1 cellular context compared by ENCODE assay signal in the genomic region with DNA sequence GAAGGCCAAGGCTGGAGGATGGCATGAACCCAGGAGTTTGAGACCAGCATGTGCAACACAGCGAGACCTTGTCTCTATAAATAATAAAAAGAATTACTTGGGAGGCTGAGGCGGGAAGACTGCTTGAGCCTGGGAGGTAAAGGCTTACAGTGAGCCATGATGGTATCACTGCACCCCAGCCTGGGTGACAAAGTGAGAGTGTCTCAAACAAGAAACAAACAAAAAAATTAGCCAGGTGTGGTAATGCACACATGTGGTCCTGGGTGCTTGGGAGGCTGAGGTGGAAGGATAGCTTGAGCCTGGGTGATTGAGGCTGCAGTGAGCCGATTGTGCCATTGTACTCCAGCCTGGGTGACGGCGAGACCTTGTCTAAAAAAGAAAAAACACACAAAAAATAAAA.
TF ChIP-seq lines count a peak whose summit lies in the region.

No MANE protein-coding gene starts in this region.

TF ChIP-seq in HEK293, 187 proteins besides CTCF, POLR2A, EP300 and RAD21 (continued from another document):
- TF ChIP-seq, protein P1, sequence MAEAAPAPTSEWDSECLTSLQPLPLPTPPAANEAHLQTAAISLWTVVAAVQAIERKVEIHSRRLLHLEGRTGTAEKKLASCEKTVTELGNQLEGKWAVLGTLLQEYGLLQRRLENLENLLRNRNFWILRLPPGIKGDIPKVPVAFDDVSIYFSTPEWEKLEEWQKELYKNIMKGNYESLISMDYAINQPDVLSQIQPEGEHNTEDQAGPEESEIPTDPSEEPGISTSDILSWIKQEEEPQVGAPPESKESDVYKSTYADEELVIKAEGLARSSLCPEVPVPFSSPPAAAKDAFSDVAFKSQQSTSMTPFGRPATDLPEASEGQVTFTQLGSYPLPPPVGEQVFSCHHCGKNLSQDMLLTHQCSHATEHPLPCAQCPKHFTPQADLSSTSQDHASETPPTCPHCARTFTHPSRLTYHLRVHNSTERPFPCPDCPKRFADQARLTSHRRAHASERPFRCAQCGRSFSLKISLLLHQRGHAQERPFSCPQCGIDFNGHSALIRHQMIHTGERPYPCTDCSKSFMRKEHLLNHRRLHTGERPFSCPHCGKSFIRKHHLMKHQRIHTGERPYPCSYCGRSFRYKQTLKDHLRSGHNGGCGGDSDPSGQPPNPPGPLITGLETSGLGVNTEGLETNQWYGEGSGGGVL (tag by site-specific recombination; IDR thresholded peaks at IDR 0.05) = no peak
- TF ChIP-seq ZNF645 (tag by site-specific recombination; IDR thresholded peaks at IDR 0.05) = no peak
